ENCODE assay signal across 1 cellular context in genomic region chr2:37683241-37683640, GRCh38.
TF ChIP-seq lines count a peak whose summit lies in the region.

No MANE protein-coding gene starts in this region.

TF ChIP-seq in IMR-90, 13 proteins besides CTCF, POLR2A, EP300 and RAD21:
- no peak for TF ChIP-seq SMC3 (IDR thresholded peaks at IDR 0.05; ENCODE audit: low read depth, low read length)
